Comparison of ENCODE assay signal across 8 cellular contexts in the genomic region with DNA sequence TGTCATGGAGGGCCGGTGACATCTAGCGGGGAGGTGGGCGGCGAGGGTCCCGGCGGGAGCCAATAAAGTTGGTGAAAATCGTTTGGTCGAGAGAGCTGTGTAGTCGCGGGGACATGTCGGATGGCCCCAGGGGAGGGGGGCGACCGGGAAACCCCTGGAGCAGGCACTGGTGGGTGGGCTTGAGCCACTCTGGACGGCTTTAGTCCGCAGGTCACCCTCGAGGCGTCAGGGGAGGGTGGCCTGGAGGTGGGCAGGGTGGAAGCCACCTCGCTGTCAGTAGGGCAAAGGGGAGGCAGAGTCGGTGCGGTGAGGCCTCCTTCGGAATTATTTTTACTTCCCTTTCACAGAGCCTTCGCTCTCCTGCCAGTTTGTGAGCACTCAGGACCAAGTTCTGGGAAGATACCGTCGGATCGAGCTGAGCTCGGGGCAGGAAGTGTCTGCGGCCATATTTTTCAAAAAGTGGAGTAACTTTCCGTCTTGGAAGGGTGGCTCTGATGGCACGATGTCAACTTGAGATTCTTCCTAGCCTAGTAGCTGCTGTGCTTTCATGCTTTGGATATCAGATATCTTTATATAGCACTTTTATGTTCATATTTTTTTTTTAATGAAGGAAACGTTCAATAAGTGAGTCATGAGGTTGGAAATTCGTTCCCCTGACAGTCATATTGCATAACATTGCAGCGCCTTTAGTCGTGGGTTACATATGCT. TPM values are rescaled to one million over a fixed set of nuclear protein-coding genes. Genes with fewer than 3 reads are reported as not detected.
DNase-seq lines count a peak whose midpoint lies in the region; ATAC-seq and FAIRE-seq lines count a peak whose summit lies in the region.

No MANE protein-coding gene starts in this region.

- H3K27me3 Mint-ChIP-seq in activated CD4-positive, alpha-beta T cell treated with anti-CD3 and anti-CD28 coated beads, Interleukin-2, amount 10 ng/mL, durations not matched to agents 7 days and 5 days = no peaks in the 10 kb centered on the region
- no peaks in the 10 kb centered on the region for H3K27me3 Mint-ChIP-seq in effector memory CD8-positive, alpha-beta T cell
- no peaks in the 10 kb centered on the region for H3K27me3 Mint-ChIP-seq in stimulated activated naive CD8-positive, alpha-beta T cell treated with anti-CD3 and anti-CD28 coated beads, Interleukin-15, amount 100 ng/mL, for 72 hours

- no peak for ATAC-seq in effector memory CD8-positive, alpha-beta T cell (replicated peaks)
- peak; percentile 2 for ATAC-seq in stimulated activated naive CD8-positive, alpha-beta T cell treated with anti-CD3 and anti-CD28 coated beads, Interleukin-15, amount 100 ng/mL, for 72 hours

- peaks cover 28% of the 10 kb centered on the region for H3K4me1 ChIP-seq in ACC112 (ENCODE audit: control insufficient read depth, insufficient read depth, low read length, unreplicated experiment)

- H3K4me3 Mint-ChIP-seq in activated CD4-positive, alpha-beta T cell treated with anti-CD3 and anti-CD28 coated beads, Interleukin-2, amount 10 ng/mL, durations not matched to agents 7 days and 5 days = peak overlapping the region; percentile 96
- peak overlapping the region; percentile 98 to 99 for H3K4me3 Mint-ChIP-seq in effector memory CD8-positive, alpha-beta T cell
- H3K4me3 Mint-ChIP-seq in stimulated activated naive CD8-positive, alpha-beta T cell treated with anti-CD3 and anti-CD28 coated beads, Interleukin-15, amount 100 ng/mL, for 72 hours = peak overlapping the region; percentile 95 to 98

- CTCF ChIA-PET in activated CD4-positive, alpha-beta T cell treated with anti-CD3 and anti-CD28 coated beads, Interleukin-2, amount 10 ng/mL, durations not matched to agents 7 days and 5 days (lab: Charles Lee) = interaction anchor here (1.3 to 2.6 kb wide), 3 partner anchors 9 to 153 kb away, joined by 3 to 19 read pairs (median 4); no protein-coding TSS in a partner anchor

- H3K9me3 Mint-ChIP-seq in activated CD4-positive, alpha-beta T cell treated with anti-CD3 and anti-CD28 coated beads, Interleukin-2, amount 10 ng/mL, durations not matched to agents 7 days and 5 days = no peaks in the 10 kb centered on the region
- no peaks in the 10 kb centered on the region for H3K9me3 Mint-ChIP-seq in effector memory CD8-positive, alpha-beta T cell
- no peaks in the 10 kb centered on the region for H3K9me3 Mint-ChIP-seq in stimulated activated naive CD8-positive, alpha-beta T cell treated with anti-CD3 and anti-CD28 coated beads, Interleukin-15, amount 100 ng/mL, for 72 hours

- POLR2A ChIA-PET in activated CD4-positive, alpha-beta T cell treated with anti-CD3 and anti-CD28 coated beads, Interleukin-2, amount 10 ng/mL, durations not matched to agents 7 days and 5 days (lab: Charles Lee) = interaction anchor here (0.6 to 2.6 kb wide), 3 partner anchors 28 to 156 kb away, joined by 3 to 11 read pairs (median 8); partner anchors contain the start of genes C12orf60 and WBP11

- no peaks in the 10 kb centered on the region for H3K27me3 ChIP-seq in ACC112 (ENCODE audit: insufficient read depth, low read length)

- no peaks in the 10 kb centered on the region for H3K36me3 ChIP-seq in ACC112 (ENCODE audit: insufficient read depth, low read length)

- peak overlapping the region; percentile 90 for H3K27ac ChIP-seq in ACC112 (ENCODE audit: low read depth, low read length)

- H3K27ac Mint-ChIP-seq in activated CD4-positive, alpha-beta T cell treated with anti-CD3 and anti-CD28 coated beads, Interleukin-2, amount 10 ng/mL, durations not matched to agents 7 days and 5 days = peak overlapping the region; percentile 98
- peak overlapping the region; percentile 96 to 97 for H3K27ac Mint-ChIP-seq in effector memory CD8-positive, alpha-beta T cell
- H3K27ac Mint-ChIP-seq in stimulated activated naive CD8-positive, alpha-beta T cell treated with anti-CD3 and anti-CD28 coated beads, Interleukin-15, amount 100 ng/mL, for 72 hours = peak overlapping the region; percentile 97 to 99

- peaks cover 22% of the 10 kb centered on the region for H3K36me3 Mint-ChIP-seq in activated CD4-positive, alpha-beta T cell treated with anti-CD3 and anti-CD28 coated beads, Interleukin-2, amount 10 ng/mL, durations not matched to agents 7 days and 5 days (ENCODE audit: low read depth)
- H3K36me3 Mint-ChIP-seq in effector memory CD8-positive, alpha-beta T cell (ENCODE audit: insufficient read depth) = peaks cover 45% of the 10 kb centered on the region

- peaks cover 43% of the 10 kb centered on the region for H3K4me1 Mint-ChIP-seq in activated CD4-positive, alpha-beta T cell treated with anti-CD3 and anti-CD28 coated beads, Interleukin-2, amount 10 ng/mL, durations not matched to agents 7 days and 5 days
- peaks cover 37 to 51% of the 10 kb centered on the region in 2 donors for H3K4me1 Mint-ChIP-seq in effector memory CD8-positive, alpha-beta T cell (ENCODE audit: low read depth in 2 of 2)
- peaks cover 46% of the 10 kb centered on the region for H3K4me1 Mint-ChIP-seq in stimulated activated naive CD8-positive, alpha-beta T cell treated with anti-CD3 and anti-CD28 coated beads, Interleukin-15, amount 100 ng/mL, for 72 hours

- H3K79me2 ChIP-seq in ACC112 (ENCODE audit: control insufficient read depth, insufficient read depth, low read length, unreplicated experiment) = peaks cover 36% of the 10 kb centered on the region

- H3K4me3 ChIP-seq in ACC112 (ENCODE audit: low read depth, low read length) = peak overlapping the region; percentile 96

- DNase-seq in HT1080 (ENCODE audit: low read depth) = peak; percentile 33
- DNase-seq in activated CD4-positive, alpha-beta T cell treated with anti-CD3 and anti-CD28 coated beads, Interleukin-2, amount 10 ng/mL, durations not matched to agents 7 days and 5 days = peak; percentile 28
- peak in 1 of 3 experiments; percentile 11 for DNase-seq in effector memory CD8-positive, alpha-beta T cell
- DNase-seq in medulla oblongata (ENCODE audit: extremely low spot score) = peak; percentile 55
- peak; percentile 31 to 59 for DNase-seq in stimulated activated naive CD8-positive, alpha-beta T cell treated with anti-CD3 and anti-CD28 coated beads, Interleukin-15, amount 100 ng/mL, for 72 hours
- no peak for DNase-seq in NCI-H345 (lab: John Stamatoyannopoulos, UW)
- DNase-seq in GM19239 (ENCODE audit: insufficient read length, low spot score) = no peak

- FAIRE-seq in GM19239 (lab: Jason Lieb, UNC) = no peak

- peak overlapping the region; percentile 57 for H2AFZ ChIP-seq in ACC112 (ENCODE audit: low read length, unreplicated experiment)

RNA-seq across cellular contexts. Expression of gene WBP11, which starts 28.2 kb away (rescaled TPM):
- 13.7 and 32.1 TPM in 2 replicates for total RNA-seq in HT1080 (2014; rRNA removed; shearing (Covaris generic))
- polyA plus RNA-seq in HT1080 (2015; cell fraction: cytosol; rRNA removed) = 38.0 and 47.1 TPM in 2 replicates
- polyA plus RNA-seq in HT1080 (2015; cell fraction: nucleus; rRNA removed) = 37.7 and 39.4 TPM in 2 replicates
- total RNA-seq in activated CD4-positive, alpha-beta T cell treated with anti-CD3 and anti-CD28 coated beads, Interleukin-2, amount 10 ng/mL, durations not matched to agents 7 days and 5 days = 10 to 100 TPM; 83.9 to 95.7 TPM

RNA-seq across cellular contexts. Expression of gene C12orf60, which starts 28.4 kb away (rescaled TPM):
- 1.7 and 3.8 TPM in 2 replicates for total RNA-seq in HT1080 (2014; rRNA removed; shearing (Covaris generic))
- polyA plus RNA-seq in HT1080 (2015; cell fraction: cytosol; rRNA removed) = 2.1 and 2.8 TPM in 2 replicates
- 2.3 TPM in 2 replicates for polyA plus RNA-seq in HT1080 (2015; cell fraction: nucleus; rRNA removed)
- total RNA-seq in activated CD4-positive, alpha-beta T cell treated with anti-CD3 and anti-CD28 coated beads, Interleukin-2, amount 10 ng/mL, durations not matched to agents 7 days and 5 days = 1 to 10 TPM in 1 of 2 experiments, under 1 TPM in 1; 1.00 to 1.3 TPM

RNA-seq across cellular contexts. Expression of gene SMCO3, which starts 38.9 kb away (rescaled TPM):
- not detected in 2 replicates for total RNA-seq in HT1080 (2014; rRNA removed; shearing (Covaris generic))
- polyA plus RNA-seq in HT1080 (2015; cell fraction: cytosol; rRNA removed) = not detected in 2 replicates
- polyA plus RNA-seq in HT1080 (2015; cell fraction: nucleus; rRNA removed) = not detected in 2 replicates
- not detected for total RNA-seq in activated CD4-positive, alpha-beta T cell treated with anti-CD3 and anti-CD28 coated beads, Interleukin-2, amount 10 ng/mL, durations not matched to agents 7 days and 5 days

Comparison
In these comparisons a context has a peak if more than half of its experiments do, and no peak if none do; other contexts are left out.
1. DNase-seq: peak in HT1080 (single experiment), activated CD4-positive, alpha-beta T cell treated with anti-CD3 and anti-CD28 coated beads, Interleukin-2, amount 10 ng/mL, durations not matched to agents 7 days and 5 days (single experiment), medulla oblongata (single experiment) and stimulated activated naive CD8-positive, alpha-beta T cell treated with anti-CD3 and anti-CD28 coated beads, Interleukin-15, amount 100 ng/mL, for 72 hours (2 of 2); none in NCI-H345 (single experiment) and GM19239 (single experiment).
2. Peak in every context shown above with its lines, with median percentiles within 50 percentile points of each other: H3K27ac Mint-ChIP-seq and H3K4me3 Mint-ChIP-seq.